Comparison of ENCODE assay signal across 12 cellular contexts in genomic region chr22:44328762-44329161, GRCh38. TPM values are rescaled to one million over a fixed set of nuclear protein-coding genes. Genes with fewer than 3 reads are reported as not detected.
"Had no signal": no experiment of that assay in that cellular context is flagged by ENCODE, and none has a peak within 500 bp of the region (broad histone marks: within the 10 kb centered on the region; RNA-seq: fewer than 3 reads in every experiment).

No MANE protein-coding gene starts in this region.

- H3K36me3 Mint-ChIP-seq: natural killer cell had no signal

- H3K4me3 ChIP-seq: ascending aorta, cardiac muscle cell, heart left ventricle, transverse colon had no signal

- H3K9me3 Mint-ChIP-seq: activated T-cell treated with anti-CD3 and anti-CD28 coated beads, Interleukin-2, amount 50 U/mL, for 4 hours; natural killer cell had no signal

- H3K4me3 Mint-ChIP-seq: activated T-cell treated with anti-CD3 and anti-CD28 coated beads, Interleukin-2, amount 50 U/mL, for 4 hours had no signal

- H3K27ac ChIP-seq: ascending aorta, cardiac muscle cell, heart left ventricle, transverse colon had no signal

- DNase-seq: activated CD4-positive, alpha-beta T cell treated with anti-CD3 and anti-CD28 coated beads for 1 hour; activated effector memory CD4-positive, alpha-beta T cell treated with anti-CD3 and anti-CD28 coated beads, Interleukin-2, amount 50 U/mL, for 16 hours; activated T-cell treated with anti-CD3 and anti-CD28 coated beads, Interleukin-2, amount 50 U/mL, for 4 hours; foreskin melanocyte; heart left ventricle; mammary epithelial cell; natural killer cell; T1000 had no signal

- H3K36me3 ChIP-seq: ascending aorta, cardiac muscle cell, heart left ventricle, transverse colon had no signal

- H3K9me3 ChIP-seq: ascending aorta, heart left ventricle, transverse colon had no signal

- H3K27ac Mint-ChIP-seq: natural killer cell had no signal

- ATAC-seq: heart left ventricle, left lobe of liver had no signal

RNA-seq across cellular contexts. Expression of gene SHISAL1, which starts 16.0 kb away (rescaled TPM):
- total RNA-seq: activated T-cell treated with anti-CD3 and anti-CD28 coated beads, Interleukin-2, amount 50 U/mL, for 4 hours; natural killer cell had no signal
